ENCODE assay signal across 14 cellular contexts in the genomic region with DNA sequence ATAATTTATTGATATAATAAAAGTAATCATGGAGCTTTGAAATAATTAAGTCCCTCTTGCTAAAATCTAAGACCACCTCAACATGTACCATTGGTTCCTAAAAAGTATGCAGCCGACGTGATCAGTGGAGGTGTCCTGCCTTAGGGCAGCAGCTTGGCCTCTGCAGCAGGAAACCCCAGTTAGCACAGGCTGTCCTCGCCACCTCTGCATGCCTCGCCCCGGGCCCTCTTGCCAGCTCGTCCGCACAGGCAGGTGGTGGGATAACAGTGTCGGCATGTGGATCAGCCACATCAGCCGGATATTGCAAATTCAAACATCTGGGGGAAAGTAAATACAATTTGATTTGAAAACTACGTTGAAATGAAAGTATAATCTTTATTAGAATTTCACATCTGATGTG. TPM values are rescaled to one million over a fixed set of nuclear protein-coding genes. Genes with fewer than 3 reads are reported as not detected.
DNase-seq lines count a peak whose midpoint lies in the region; ATAC-seq and TF ChIP-seq lines count a peak whose summit lies in the region.
"Had no signal": no experiment of that assay in that cellular context is flagged by ENCODE, and none has a peak within 500 bp of the region (broad histone marks: within the 10 kb centered on the region; RNA-seq: fewer than 3 reads in every experiment).

No MANE protein-coding gene starts in this region.

- intact Hi-C loops in activated CD4-positive, alpha-beta memory T cell treated with anti-CD3 and anti-CD28 coated beads for 36 hours (cut with micrococcal nuclease) = no loop called here
- intact Hi-C loops in left cardiac atrium (cut with DNase I) = no loop called here
- intact Hi-C loops in Caco-2 (cut with micrococcal nuclease; ENCODE audit: unreplicated experiment) = no loop called here

- peak; percentile 6 for DNase-seq in activated CD4-positive, alpha-beta memory T cell treated with anti-CD3 and anti-CD28 coated beads, Interleukin-2, amount 10 ng/mL, durations not matched to agents 7 days and 5 days
- DNase-seq in activated CD4-positive, alpha-beta memory T cell treated with anti-CD3 and anti-CD28 coated beads for 36 hours = no peak
- DNase-seq in right atrium auricular region (ENCODE audit: low spot score) = peak; percentile 16
- no peak for DNase-seq in left cardiac atrium
- peak; percentile 29 for DNase-seq in osteoblast (ENCODE audit: insufficient read length, low spot score, missing footprints)
- no peak for DNase-seq in cerebellum (ENCODE audit: low spot score)
- no peak for DNase-seq in Caco-2
- DNase-seq: 8988T; AML-193; CD8-positive, alpha-beta memory T cell; DMS53; GF-D8 had no signal

- H3K9me3 ChIP-seq in right atrium auricular region (no peaks in the 10 kb centered on the region), osteoblast (ENCODE audit: low read depth, low read length) (no peaks in the 10 kb centered on the region), Caco-2 (no peaks in the 10 kb centered on the region)
- H3K9me3 ChIP-seq: BLaER1 had no signal

- TF ChIP-seq CTCF in right atrium auricular region (IDR thresholded peaks at IDR 0.05) (no peak), osteoblast (IDR thresholded peaks at IDR 0.05; ENCODE audit: extremely low read depth, low read depth, low read length) (no peak), Caco-2 (IDR thresholded peaks at IDR 0.05; ENCODE audit: insufficient read depth in 1 of 2, low read depth in 1 of 2, low read length in 1 of 2, severe bottlenecking in 1 of 2, unreplicated experiment in 1 of 2) (no peak)

- H3K4me1 ChIP-seq in right atrium auricular region = no peaks in the 10 kb centered on the region
- no peaks in the 10 kb centered on the region for H3K4me1 ChIP-seq in osteoblast (ENCODE audit: insufficient read depth, low read length)
- peaks cover 6% of the 10 kb centered on the region for H3K4me1 ChIP-seq in Caco-2

- CTCF ChIA-PET in activated CD4-positive, alpha-beta memory T cell treated with anti-CD3 and anti-CD28 coated beads, Interleukin-2, amount 10 ng/mL, durations not matched to agents 7 days and 5 days (lab: Charles Lee) = no interaction called here
- CTCF ChIA-PET in activated CD4-positive, alpha-beta memory T cell treated with anti-CD3 and anti-CD28 coated beads for 36 hours (lab: Charles Lee) = interaction anchor here (0.6 to 2.8 kb wide), 5 partner anchors 12 to 847 kb away, joined by 3 to 11 read pairs (median 3); no protein-coding TSS in a partner anchor
- CTCF ChIA-PET in Caco-2 (lab: Charles Lee) = no interaction called here

- no TSS peak for BruUV-seq in Caco-2 (replicated peaks; lab: Mats Ljungman, UMichigan)

- no peaks in the 10 kb centered on the region for H3K27me3 ChIP-seq in right atrium auricular region
- no peaks in the 10 kb centered on the region for H3K27me3 ChIP-seq in osteoblast (ENCODE audit: insufficient read depth, low read length)
- no peaks in the 10 kb centered on the region for H3K27me3 ChIP-seq in Caco-2 (replicated peaks; ENCODE audit: control insufficient read depth, insufficient read depth, low read length)
- H3K27me3 ChIP-seq: BLaER1 had no signal

- POLR2A ChIA-PET in activated CD4-positive, alpha-beta memory T cell treated with anti-CD3 and anti-CD28 coated beads, Interleukin-2, amount 10 ng/mL, durations not matched to agents 7 days and 5 days (lab: Charles Lee) = no interaction called here
- POLR2A ChIA-PET in activated CD4-positive, alpha-beta memory T cell treated with anti-CD3 and anti-CD28 coated beads for 36 hours (lab: Charles Lee) = interaction anchor here (0.6 kb wide), 1 partner anchor 825 kb away, joined by 3 read pairs; no protein-coding TSS in a partner anchor
- POLR2A ChIA-PET in Caco-2 (lab: Charles Lee) = no interaction called here

- H3K4me3 Mint-ChIP-seq in activated CD4-positive, alpha-beta memory T cell treated with anti-CD3 and anti-CD28 coated beads, Interleukin-2, amount 10 ng/mL, durations not matched to agents 7 days and 5 days = no peak overlapping the region
- no peak overlapping the region for H3K4me3 Mint-ChIP-seq in activated CD4-positive, alpha-beta memory T cell treated with anti-CD3 and anti-CD28 coated beads for 36 hours
- H3K4me3 Mint-ChIP-seq in Caco-2 (ENCODE audit: unreplicated experiment) = no peak overlapping the region
- H3K4me3 Mint-ChIP-seq: CD8-positive, alpha-beta memory T cell had no signal

- no peaks in the 10 kb centered on the region for H3K9me3 Mint-ChIP-seq in activated CD4-positive, alpha-beta memory T cell treated with anti-CD3 and anti-CD28 coated beads, Interleukin-2, amount 10 ng/mL, durations not matched to agents 7 days and 5 days
- no peaks in the 10 kb centered on the region for H3K9me3 Mint-ChIP-seq in activated CD4-positive, alpha-beta memory T cell treated with anti-CD3 and anti-CD28 coated beads for 36 hours
- no peaks in the 10 kb centered on the region for H3K9me3 Mint-ChIP-seq in Caco-2 (ENCODE audit: unreplicated experiment)
- H3K9me3 Mint-ChIP-seq: CD8-positive, alpha-beta memory T cell had no signal

- peaks cover 6% of the 10 kb centered on the region for H3K36me3 ChIP-seq in right atrium auricular region
- H3K36me3 ChIP-seq in osteoblast (ENCODE audit: insufficient read depth, low read length) = peaks cover 3% of the 10 kb centered on the region
- H3K36me3 ChIP-seq in Caco-2 (ENCODE audit: control insufficient read depth, insufficient read depth, low read length) = no peaks in the 10 kb centered on the region

- no peak overlapping the region for H3K27ac Mint-ChIP-seq in activated CD4-positive, alpha-beta memory T cell treated with anti-CD3 and anti-CD28 coated beads, Interleukin-2, amount 10 ng/mL, durations not matched to agents 7 days and 5 days
- H3K27ac Mint-ChIP-seq in activated CD4-positive, alpha-beta memory T cell treated with anti-CD3 and anti-CD28 coated beads for 36 hours = no peak overlapping the region
- no peak overlapping the region for H3K27ac Mint-ChIP-seq in Caco-2 (ENCODE audit: unreplicated experiment)

- no peak overlapping the region for H2AFZ ChIP-seq in osteoblast (ENCODE audit: low read length)

- no peak overlapping the region for H3K4me2 ChIP-seq in osteoblast (ENCODE audit: insufficient read depth, low read length)
- H3K4me2 ChIP-seq: BLaER1 had no signal

- no peaks in the 10 kb centered on the region for H4K20me1 ChIP-seq in osteoblast (ENCODE audit: insufficient read depth, low read length)
- H4K20me1 ChIP-seq: BLaER1 had no signal

- H3K36me3 Mint-ChIP-seq in activated CD4-positive, alpha-beta memory T cell treated with anti-CD3 and anti-CD28 coated beads, Interleukin-2, amount 10 ng/mL, durations not matched to agents 7 days and 5 days (ENCODE audit: low read depth) = peaks cover 64% of the 10 kb centered on the region
- peaks cover 13% of the 10 kb centered on the region for H3K36me3 Mint-ChIP-seq in activated CD4-positive, alpha-beta memory T cell treated with anti-CD3 and anti-CD28 coated beads for 36 hours
- H3K36me3 Mint-ChIP-seq in Caco-2 (ENCODE audit: insufficient read depth, unreplicated experiment) = no peaks in the 10 kb centered on the region

- H3K4me3 ChIP-seq in right atrium auricular region = no peak overlapping the region
- H3K4me3 ChIP-seq in osteoblast (ENCODE audit: insufficient read depth, low read length) = no peak overlapping the region
- H3K4me3 ChIP-seq in Caco-2 (ENCODE audit: low read depth, low read length) = no peak overlapping the region
- H3K4me3 ChIP-seq: BLaER1 had no signal

- H3K79me2 ChIP-seq in osteoblast (ENCODE audit: insufficient read depth, low read length) = no peaks in the 10 kb centered on the region

- H3K4me1 Mint-ChIP-seq in activated CD4-positive, alpha-beta memory T cell treated with anti-CD3 and anti-CD28 coated beads, Interleukin-2, amount 10 ng/mL, durations not matched to agents 7 days and 5 days = no peaks in the 10 kb centered on the region
- H3K4me1 Mint-ChIP-seq in activated CD4-positive, alpha-beta memory T cell treated with anti-CD3 and anti-CD28 coated beads for 36 hours (ENCODE audit: low read depth) = no peaks in the 10 kb centered on the region
- H3K4me1 Mint-ChIP-seq in Caco-2 (ENCODE audit: low read depth, unreplicated experiment) = no peaks in the 10 kb centered on the region

- no peaks in the 10 kb centered on the region for H3K27me3 Mint-ChIP-seq in activated CD4-positive, alpha-beta memory T cell treated with anti-CD3 and anti-CD28 coated beads, Interleukin-2, amount 10 ng/mL, durations not matched to agents 7 days and 5 days
- H3K27me3 Mint-ChIP-seq in activated CD4-positive, alpha-beta memory T cell treated with anti-CD3 and anti-CD28 coated beads for 36 hours = no peaks in the 10 kb centered on the region
- H3K27me3 Mint-ChIP-seq in Caco-2 (ENCODE audit: insufficient read depth, unreplicated experiment) = no peaks in the 10 kb centered on the region
- H3K27me3 Mint-ChIP-seq: CD8-positive, alpha-beta memory T cell had no signal

- H3K27ac ChIP-seq in right atrium auricular region (no peak overlapping the region), osteoblast (ENCODE audit: low read depth, low read length) (no peak overlapping the region)
- H3K27ac ChIP-seq: BLaER1 had no signal

- no peak for ATAC-seq in left cardiac atrium
- ATAC-seq: HCT116 had no signal

RNA-seq across cellular contexts. Expression of gene COA5, which starts 22.9 kb away (rescaled TPM):
- total RNA-seq in activated CD4-positive, alpha-beta memory T cell treated with anti-CD3 and anti-CD28 coated beads, Interleukin-2, amount 10 ng/mL, durations not matched to agents 7 days and 5 days = 10 to 100 TPM; 26.3 TPM
- total RNA-seq in activated CD4-positive, alpha-beta memory T cell treated with anti-CD3 and anti-CD28 coated beads for 36 hours = 10 to 100 TPM; 26.7 to 28.5 TPM
- 10 to 100 TPM; 19.8 to 22.3 TPM for total RNA-seq in right atrium auricular region
- total RNA-seq in left cardiac atrium = 10 to 100 TPM; 23.1 to 23.7 TPM
- total RNA-seq in osteoblast = 17.4 and 21.2 TPM in 2 replicates
- total RNA-seq in cerebellum = 45.7 TPM
- total RNA-seq in Caco-2 (2022) = 35.7 TPM in 2 replicates

RNA-seq across cellular contexts. Expression of gene UNC50, which starts 23.0 kb away (rescaled TPM):
- total RNA-seq in activated CD4-positive, alpha-beta memory T cell treated with anti-CD3 and anti-CD28 coated beads, Interleukin-2, amount 10 ng/mL, durations not matched to agents 7 days and 5 days = 10 to 100 TPM; 32.7 to 32.8 TPM
- 10 to 100 TPM; 33.4 to 36.2 TPM for total RNA-seq in activated CD4-positive, alpha-beta memory T cell treated with anti-CD3 and anti-CD28 coated beads for 36 hours
- 10 to 100 TPM; 30.4 to 35.3 TPM for total RNA-seq in right atrium auricular region
- 10 to 100 TPM; 28.3 to 33.7 TPM for total RNA-seq in left cardiac atrium
- 31.5 and 36.2 TPM in 2 replicates for total RNA-seq in osteoblast
- total RNA-seq in cerebellum = 29.1 TPM
- total RNA-seq in Caco-2 (2022) = 39.7 and 40.0 TPM in 2 replicates

Comparison
In these comparisons a context has a peak if more than half of its experiments do, and no peak if none do; other contexts are left out.
1. DNase-seq: peak in activated CD4-positive, alpha-beta memory T cell treated with anti-CD3 and anti-CD28 coated beads, Interleukin-2, amount 10 ng/mL, durations not matched to agents 7 days and 5 days (single experiment), right atrium auricular region (single experiment) and osteoblast (single experiment); none in activated CD4-positive, alpha-beta memory T cell treated with anti-CD3 and anti-CD28 coated beads for 36 hours (single experiment), left cardiac atrium (single experiment), cerebellum (single experiment) and Caco-2 (0 of 2).